1 cellular context compared by ENCODE assay signal in the genomic region with DNA sequence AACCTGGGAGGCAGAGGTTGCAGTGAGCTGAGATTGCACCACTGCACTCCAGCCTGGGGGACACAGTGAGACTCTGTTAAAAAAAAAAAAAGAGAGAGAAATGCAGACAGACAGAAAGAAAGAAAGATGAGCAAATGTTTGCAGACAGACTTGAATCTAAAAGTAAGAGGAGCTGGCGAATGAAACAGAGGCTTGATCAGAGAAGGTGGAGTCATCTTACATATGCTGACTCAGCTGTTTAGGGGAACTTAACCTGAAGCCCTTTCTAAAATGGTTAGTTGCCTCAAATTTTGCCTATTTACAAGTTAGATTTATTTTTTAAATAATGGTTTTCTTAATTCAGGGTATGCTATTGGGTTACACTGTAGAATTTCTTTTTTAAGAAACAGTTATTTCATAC.
TF ChIP-seq lines count a peak whose summit lies in the region.

No MANE protein-coding gene starts in this region.

TF ChIP-seq in IMR-90, 13 proteins besides CTCF, POLR2A, EP300 and RAD21 (continued from another document):
- TF ChIP-seq RCOR1 (IDR thresholded peaks at IDR 0.05; ENCODE audit: insufficient replicate concordance, low read length), result no peak
